25 cellular contexts compared by ENCODE assay signal in the genomic region with DNA sequence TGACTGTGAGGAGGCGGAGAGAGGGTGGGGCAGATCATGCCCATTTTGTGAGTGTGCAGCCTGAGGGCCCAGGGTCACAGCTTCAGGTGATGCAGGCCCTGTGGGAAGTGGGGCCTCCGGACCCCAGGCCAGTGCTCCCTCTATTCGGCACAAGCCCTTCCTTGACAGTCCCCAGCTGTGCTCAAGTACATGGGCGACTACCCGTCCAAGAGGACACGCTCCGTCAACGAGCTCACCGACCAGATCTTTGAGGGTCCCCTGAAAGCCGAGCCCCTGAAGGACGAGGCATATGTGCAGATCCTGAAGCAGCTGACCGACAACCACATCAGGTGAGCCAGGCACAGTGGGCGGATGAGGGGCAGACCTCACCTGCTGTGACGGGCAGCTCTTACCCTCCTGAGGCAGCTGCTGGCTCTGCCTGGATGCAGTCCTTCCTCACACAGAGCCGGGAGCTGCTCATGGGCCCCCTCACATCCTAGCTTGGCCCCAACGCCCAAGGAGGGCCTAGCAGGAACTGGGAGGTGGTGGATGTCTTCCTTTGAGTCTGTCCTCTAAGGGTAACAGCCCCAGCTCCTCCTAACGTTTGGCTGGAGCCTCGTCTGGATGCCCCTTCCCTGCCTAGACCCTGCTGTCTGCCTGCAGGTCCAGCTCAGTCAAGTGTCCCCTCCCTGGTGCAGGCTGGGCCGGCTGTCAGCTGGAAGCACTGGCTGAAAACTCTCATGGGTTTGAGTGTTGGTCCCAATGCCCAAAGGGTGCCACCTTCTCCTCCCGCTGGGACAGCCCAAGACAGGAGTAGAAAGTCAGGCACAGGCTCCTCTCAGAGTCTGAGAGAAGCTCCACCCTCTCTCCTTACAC.
DNase-seq lines count a peak whose midpoint lies in the region; ATAC-seq and TF ChIP-seq lines count a peak whose summit lies in the region.
"Had no signal": no experiment of that assay in that cellular context is flagged by ENCODE, and none has a peak within 500 bp of the region (broad histone marks: within the 10 kb centered on the region; RNA-seq: fewer than 3 reads in every experiment).

No MANE protein-coding gene starts in this region.

- H3K36me3 ChIP-seq in ovary, result no peaks in the 10 kb centered on the region
- H3K36me3 ChIP-seq in aorta (ENCODE audit: control insufficient read depth in 1 of 2, insufficient read depth in 2 of 2, low read length in 1 of 2), result no peaks in the 10 kb centered on the region
- H3K36me3 ChIP-seq: ascending aorta, BE2C, cardiac muscle cell, heart right ventricle, prostate gland had no signal

- H3K4me3 ChIP-seq in ovary (no peak overlapping the region), aorta (ENCODE audit: low read length in 2 of 2) (no peak overlapping the region)
- H3K4me3 ChIP-seq: ascending aorta, cardiac muscle cell, heart right ventricle, prostate gland had no signal

- H3K4me1 ChIP-seq in ovary (ENCODE audit: insufficient read depth) (no peaks in the 10 kb centered on the region), aorta (ENCODE audit: control insufficient read depth in 1 of 2, insufficient read depth in 2 of 2, low read length in 2 of 2) (no peaks in the 10 kb centered on the region)
- H3K4me1 ChIP-seq: ascending aorta, BE2C, prostate gland had no signal

- no peaks in the 10 kb centered on the region for H3K36me3 Mint-ChIP-seq in activated naive CD8-positive, alpha-beta T cell treated with anti-CD3 and anti-CD28 coated beads, Interleukin-2, amount 10 ng/mL, durations not matched to agents 7 days and 5 days
- no peaks in the 10 kb centered on the region for H3K36me3 Mint-ChIP-seq in activated naive CD8-positive, alpha-beta T cell treated with anti-CD3 and anti-CD28 coated beads for 36 hours
- no peaks in the 10 kb centered on the region for H3K36me3 Mint-ChIP-seq in WTC11
- H3K36me3 Mint-ChIP-seq: T-cell had no signal

- H3K27ac ChIP-seq in ovary (no peak overlapping the region), aorta (ENCODE audit: low read depth in 1 of 2, low read length in 2 of 2) (no peak overlapping the region)
- H3K27ac ChIP-seq: ascending aorta, cardiac muscle cell, heart right ventricle, prostate gland had no signal

- H3K9me3 Mint-ChIP-seq in activated naive CD8-positive, alpha-beta T cell treated with anti-CD3 and anti-CD28 coated beads, Interleukin-2, amount 10 ng/mL, durations not matched to agents 7 days and 5 days, result no peaks in the 10 kb centered on the region
- no peaks in the 10 kb centered on the region for H3K9me3 Mint-ChIP-seq in activated naive CD8-positive, alpha-beta T cell treated with anti-CD3 and anti-CD28 coated beads for 36 hours
- no peaks in the 10 kb centered on the region for H3K9me3 Mint-ChIP-seq in WTC11
- H3K9me3 Mint-ChIP-seq: neural crest cell, T-cell had no signal

- no peak overlapping the region for H3K4me3 Mint-ChIP-seq in activated naive CD8-positive, alpha-beta T cell treated with anti-CD3 and anti-CD28 coated beads, Interleukin-2, amount 10 ng/mL, durations not matched to agents 7 days and 5 days
- no peak overlapping the region for H3K4me3 Mint-ChIP-seq in activated naive CD8-positive, alpha-beta T cell treated with anti-CD3 and anti-CD28 coated beads for 36 hours
- no peak overlapping the region for H3K4me3 Mint-ChIP-seq in WTC11
- H3K4me3 Mint-ChIP-seq: neural crest cell, T-cell had no signal

- TF ChIP-seq EP300 in ovary (IDR thresholded peaks at IDR 0.05), result no peak

- intact Hi-C loops in ovary (cut with DNase I) (loop anchor here in 1 of 4 donors (10.0 kb wide), 1 partner anchor 331 kb away; no protein-coding TSS in a partner anchor), aorta (cut with DNase I) (no loop called here)

- H3K4me1 Mint-ChIP-seq in activated naive CD8-positive, alpha-beta T cell treated with anti-CD3 and anti-CD28 coated beads, Interleukin-2, amount 10 ng/mL, durations not matched to agents 7 days and 5 days, result no peaks in the 10 kb centered on the region
- no peaks in the 10 kb centered on the region for H3K4me1 Mint-ChIP-seq in activated naive CD8-positive, alpha-beta T cell treated with anti-CD3 and anti-CD28 coated beads for 36 hours
- H3K4me1 Mint-ChIP-seq in WTC11, result peaks cover 4% of the 10 kb centered on the region; the same call in 1 of the 2 replicates
- H3K4me1 Mint-ChIP-seq: neural crest cell, T-cell had no signal

- TF ChIP-seq CTCF in WTC11 (IDR thresholded peaks at IDR 0.05) (no peak), ovary (IDR thresholded peaks at IDR 0.05) (no peak)

- H3K27me3 ChIP-seq in ovary (no peaks in the 10 kb centered on the region), aorta (ENCODE audit: control insufficient read depth in 1 of 2, insufficient read depth in 2 of 2, low read length in 1 of 2) (no peaks in the 10 kb centered on the region)
- H3K27me3 ChIP-seq: ascending aorta, BE2C, cardiac muscle cell, heart right ventricle had no signal

- no peak for TF ChIP-seq POLR2A in ovary (IDR thresholded peaks at IDR 0.05)

- H3K27ac Mint-ChIP-seq in activated naive CD8-positive, alpha-beta T cell treated with anti-CD3 and anti-CD28 coated beads, Interleukin-2, amount 10 ng/mL, durations not matched to agents 7 days and 5 days, result no peak overlapping the region
- no peak overlapping the region for H3K27ac Mint-ChIP-seq in activated naive CD8-positive, alpha-beta T cell treated with anti-CD3 and anti-CD28 coated beads for 36 hours
- no peak overlapping the region for H3K27ac Mint-ChIP-seq in WTC11
- H3K27ac Mint-ChIP-seq: T-cell had no signal

- peak; percentile 23 for DNase-seq in activated naive CD8-positive, alpha-beta T cell treated with anti-CD3 and anti-CD28 coated beads, Interleukin-2, amount 10 ng/mL, durations not matched to agents 7 days and 5 days
- no peak for DNase-seq in activated naive CD8-positive, alpha-beta T cell treated with anti-CD3 and anti-CD28 coated beads for 36 hours
- peak; percentile 9 for DNase-seq in WTC11 (ENCODE audit: low spot score)
- peak in 3 of 5 donors; percentile 5 to 31 (median 12) for DNase-seq in ovary
- DNase-seq in aorta, result peak; percentile 37 to 65
- no peak for DNase-seq in SHP77 (lab: John Stamatoyannopoulos, UW)
- no peak for DNase-seq in stimulated activated CD4-positive, alpha-beta T cell treated with anti-CD3 and anti-CD28 coated beads, Interleukin-15, amount 100 ng/mL, for 24 hours
- DNase-seq: ACHN; activated naive CD4-positive, alpha-beta T cell treated with anti-CD3 and anti-CD28 coated beads, Interleukin-2, amount 50 U/mL, for 16 hours; activated T-cell treated with anti-CD3 and anti-CD28 coated beads, Interleukin-2, amount 50 U/mL, for 48 hours; BE2C; cortex of kidney; DMS153; foreskin fibroblast; heart right ventricle; NCI-H1436; NCI-H748 treated with DMSO at 0.1 percent for 48 hours; stimulated activated naive CD8-positive, alpha-beta T cell treated with anti-CD3 and anti-CD28 coated beads, Interleukin-15, Interleukin-2, amounts not matched to agents 100 U/mL and 50 U/mL, for 24 hours had no signal

- POLR2A ChIA-PET in activated naive CD8-positive, alpha-beta T cell treated with anti-CD3 and anti-CD28 coated beads, Interleukin-2, amount 10 ng/mL, durations not matched to agents 7 days and 5 days (lab: Charles Lee), result no interaction called here
- POLR2A ChIA-PET in WTC11 (lab: Charles Lee), result no interaction called here

- no peaks in the 10 kb centered on the region for H3K9me3 ChIP-seq in ovary
- H3K9me3 ChIP-seq in aorta (ENCODE audit: control insufficient read depth, low read length), result no peaks in the 10 kb centered on the region
- H3K9me3 ChIP-seq: ascending aorta, BE2C, heart right ventricle, prostate gland had no signal

- H3K27me3 Mint-ChIP-seq in activated naive CD8-positive, alpha-beta T cell treated with anti-CD3 and anti-CD28 coated beads, Interleukin-2, amount 10 ng/mL, durations not matched to agents 7 days and 5 days, result peaks cover 3% of the 10 kb centered on the region
- no peaks in the 10 kb centered on the region for H3K27me3 Mint-ChIP-seq in activated naive CD8-positive, alpha-beta T cell treated with anti-CD3 and anti-CD28 coated beads for 36 hours
- H3K27me3 Mint-ChIP-seq in WTC11 (ENCODE audit: low read depth), result no peaks in the 10 kb centered on the region

- ATAC-seq in activated naive CD8-positive, alpha-beta T cell treated with anti-CD3 and anti-CD28 coated beads, Interleukin-2, amount 10 ng/mL, durations not matched to agents 7 days and 5 days (ENCODE audit: low read depth), result no peak
- ATAC-seq in WTC11 (no peak), aorta (ENCODE audit: low FRiP score) (no peak), HG03196 (IDR thresholded peaks at IDR 0.05; ENCODE audit: unreplicated experiment) (no peak)
- ATAC-seq: esophagus mucosa; heart right ventricle; stimulated activated naive CD8-positive, alpha-beta T cell treated with anti-CD3 and anti-CD28 coated beads, Interleukin-15, Interleukin-2, amounts not matched to agents 100 U/mL and 50 U/mL, for 24 hours; T-cell had no signal

- CTCF ChIA-PET in WTC11 (lab: Charles Lee), result interaction anchor here (0.9 to 1.9 kb wide), 5 partner anchors 8 to 414 kb away, joined by 3 to 7 read pairs (median 3); a partner anchor contains a TSS

- 85 to 87% (median 85%) methylated on average over 20 of the region's 20 CpGs for WGBS in ovary, 3 donors
- 86% methylated on average over 20 of the region's 20 CpGs for WGBS in aorta, 2 donors

TF ChIP-seq in WTC11, 78 proteins besides CTCF, POLR2A, EP300 and RAD21 (continues in another document):
- TF ChIP-seq FOXP1 (CRISPR knock-in tag; IDR thresholded peaks at IDR 0.05; ENCODE audit: borderline replicate concordance), result no peak
- TF ChIP-seq, protein P1, sequence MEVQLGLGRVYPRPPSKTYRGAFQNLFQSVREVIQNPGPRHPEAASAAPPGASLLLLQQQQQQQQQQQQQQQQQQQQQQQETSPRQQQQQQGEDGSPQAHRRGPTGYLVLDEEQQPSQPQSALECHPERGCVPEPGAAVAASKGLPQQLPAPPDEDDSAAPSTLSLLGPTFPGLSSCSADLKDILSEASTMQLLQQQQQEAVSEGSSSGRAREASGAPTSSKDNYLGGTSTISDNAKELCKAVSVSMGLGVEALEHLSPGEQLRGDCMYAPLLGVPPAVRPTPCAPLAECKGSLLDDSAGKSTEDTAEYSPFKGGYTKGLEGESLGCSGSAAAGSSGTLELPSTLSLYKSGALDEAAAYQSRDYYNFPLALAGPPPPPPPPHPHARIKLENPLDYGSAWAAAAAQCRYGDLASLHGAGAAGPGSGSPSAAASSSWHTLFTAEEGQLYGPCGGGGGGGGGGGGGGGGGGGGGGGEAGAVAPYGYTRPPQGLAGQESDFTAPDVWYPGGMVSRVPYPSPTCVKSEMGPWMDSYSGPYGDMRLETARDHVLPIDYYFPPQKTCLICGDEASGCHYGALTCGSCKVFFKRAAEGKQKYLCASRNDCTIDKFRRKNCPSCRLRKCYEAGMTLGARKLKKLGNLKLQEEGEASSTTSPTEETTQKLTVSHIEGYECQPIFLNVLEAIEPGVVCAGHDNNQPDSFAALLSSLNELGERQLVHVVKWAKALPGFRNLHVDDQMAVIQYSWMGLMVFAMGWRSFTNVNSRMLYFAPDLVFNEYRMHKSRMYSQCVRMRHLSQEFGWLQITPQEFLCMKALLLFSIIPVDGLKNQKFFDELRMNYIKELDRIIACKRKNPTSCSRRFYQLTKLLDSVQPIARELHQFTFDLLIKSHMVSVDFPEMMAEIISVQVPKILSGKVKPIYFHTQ (CRISPR knock-in tag; IDR thresholded peaks at IDR 0.05), result no peak

Comparison
In these comparisons a context has a peak if more than half of its experiments do, and no peak if none do; other contexts are left out.
1. DNase-seq: peak in activated naive CD8-positive, alpha-beta T cell treated with anti-CD3 and anti-CD28 coated beads, Interleukin-2, amount 10 ng/mL, durations not matched to agents 7 days and 5 days (single experiment), WTC11 (single experiment), ovary (3 of 5) and aorta (2 of 2); none in activated naive CD8-positive, alpha-beta T cell treated with anti-CD3 and anti-CD28 coated beads for 36 hours (single experiment), SHP77 (0 of 2) and stimulated activated CD4-positive, alpha-beta T cell treated with anti-CD3 and anti-CD28 coated beads, Interleukin-15, amount 100 ng/mL, for 24 hours (single experiment).